Comparison of ENCODE assay signal across 1 cellular context in the genomic region with DNA sequence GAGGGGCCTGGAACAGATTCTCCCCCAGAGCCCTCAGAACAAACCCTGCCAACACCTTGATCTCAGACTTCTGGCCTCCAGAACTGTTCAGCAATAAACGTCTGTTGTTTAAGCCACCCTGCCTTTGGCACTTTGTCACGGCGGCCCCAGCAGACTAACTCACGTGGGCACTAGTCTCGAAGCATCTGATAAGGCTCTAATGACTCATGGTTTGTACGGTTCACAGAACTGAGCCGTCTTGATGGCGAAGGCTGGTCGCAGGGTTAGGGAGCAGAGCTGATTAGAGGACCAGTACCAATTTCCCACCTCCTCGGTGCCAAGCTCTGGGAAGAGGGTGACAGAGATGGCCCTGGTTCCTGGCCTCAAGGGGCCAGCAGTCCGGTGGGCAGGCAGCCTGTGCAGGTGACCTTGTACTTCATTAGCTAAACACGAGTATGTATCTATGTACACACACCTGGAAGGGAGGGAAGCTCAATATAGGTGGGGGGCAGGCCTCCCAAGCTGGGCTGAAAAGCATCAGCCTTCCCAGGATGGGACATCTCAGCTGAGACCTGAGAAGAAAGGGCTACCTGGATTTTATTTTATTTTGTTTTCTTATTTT.
A peak's percentile ranks its signal among the peaks of the same experiment; 100 is the strongest.
TF ChIP-seq lines count a peak whose summit lies in the region.

No MANE protein-coding gene starts in this region.

TF ChIP-seq in HEK293, 187 proteins besides CTCF, POLR2A, EP300 and RAD21 (continued from another document):
- TF ChIP-seq, protein P1, sequence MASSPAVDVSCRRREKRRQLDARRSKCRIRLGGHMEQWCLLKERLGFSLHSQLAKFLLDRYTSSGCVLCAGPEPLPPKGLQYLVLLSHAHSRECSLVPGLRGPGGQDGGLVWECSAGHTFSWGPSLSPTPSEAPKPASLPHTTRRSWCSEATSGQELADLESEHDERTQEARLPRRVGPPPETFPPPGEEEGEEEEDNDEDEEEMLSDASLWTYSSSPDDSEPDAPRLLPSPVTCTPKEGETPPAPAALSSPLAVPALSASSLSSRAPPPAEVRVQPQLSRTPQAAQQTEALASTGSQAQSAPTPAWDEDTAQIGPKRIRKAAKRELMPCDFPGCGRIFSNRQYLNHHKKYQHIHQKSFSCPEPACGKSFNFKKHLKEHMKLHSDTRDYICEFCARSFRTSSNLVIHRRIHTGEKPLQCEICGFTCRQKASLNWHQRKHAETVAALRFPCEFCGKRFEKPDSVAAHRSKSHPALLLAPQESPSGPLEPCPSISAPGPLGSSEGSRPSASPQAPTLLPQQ (tag by site-specific recombination; IDR thresholded peaks at IDR 0.05), result 0 out of 2 replicates have a peak, but pooled peaks have one; percentile 25
- no peak for TF ChIP-seq ZNF621 (tag by site-specific recombination; IDR thresholded peaks at IDR 0.05)
- no peak for TF ChIP-seq ZNF23 (tag by site-specific recombination; IDR thresholded peaks at IDR 0.05; ENCODE audit: borderline replicate concordance)
- no peak for TF ChIP-seq PRDM1 (tag by site-specific recombination; IDR thresholded peaks at IDR 0.05)
- TF ChIP-seq, protein P2, sequence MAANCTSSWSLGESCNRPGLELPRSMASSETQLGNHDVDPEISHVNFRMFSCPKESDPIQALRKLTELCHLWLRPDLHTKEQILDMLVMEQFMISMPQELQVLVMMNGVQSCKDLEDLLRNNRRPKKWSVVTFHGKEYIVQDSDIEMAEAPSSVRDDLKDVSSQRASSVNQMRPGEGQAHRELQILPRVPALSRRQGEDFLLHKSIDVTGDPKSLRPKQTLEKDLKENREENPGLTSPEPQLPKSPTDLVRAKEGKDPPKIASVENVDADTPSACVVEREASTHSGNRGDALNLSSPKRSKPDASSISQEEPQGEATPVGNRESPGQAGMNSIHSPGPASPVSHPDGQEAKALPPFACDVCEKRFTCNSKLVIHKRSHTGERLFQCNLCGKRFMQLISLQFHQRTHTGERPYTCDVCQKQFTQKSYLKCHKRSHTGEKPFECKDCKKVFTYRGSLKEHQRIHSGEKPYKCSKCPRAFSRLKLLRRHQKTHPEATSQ (tag by site-specific recombination; IDR thresholded peaks at IDR 0.05), result no peak
- TF ChIP-seq ZNF157 (tag by site-specific recombination; IDR thresholded peaks at IDR 0.05), result 0 out of 2 replicates have a peak, but pooled peaks have one; percentile 32
- no peak for TF ChIP-seq ZNF10 (tag by site-specific recombination; IDR thresholded peaks at IDR 0.05)
- no peak for TF ChIP-seq ZNF624 (tag by site-specific recombination; IDR thresholded peaks at IDR 0.05)
- TF ChIP-seq ZNF830 (tag by site-specific recombination; IDR thresholded peaks at IDR 0.05; ENCODE audit: low read depth), result no peak
- TF ChIP-seq ZNF558 (tag by site-specific recombination; IDR thresholded peaks at IDR 0.05), result no peak
- TF ChIP-seq ZNF768 (tag by site-specific recombination; IDR thresholded peaks at IDR 0.05), result no peak
- no peak for TF ChIP-seq ZNF211 (tag by site-specific recombination; IDR thresholded peaks at IDR 0.05; ENCODE audit: low read depth)
TF ChIP-seq in HEK293: peak in this region for 2.
